In the genomic region with DNA sequence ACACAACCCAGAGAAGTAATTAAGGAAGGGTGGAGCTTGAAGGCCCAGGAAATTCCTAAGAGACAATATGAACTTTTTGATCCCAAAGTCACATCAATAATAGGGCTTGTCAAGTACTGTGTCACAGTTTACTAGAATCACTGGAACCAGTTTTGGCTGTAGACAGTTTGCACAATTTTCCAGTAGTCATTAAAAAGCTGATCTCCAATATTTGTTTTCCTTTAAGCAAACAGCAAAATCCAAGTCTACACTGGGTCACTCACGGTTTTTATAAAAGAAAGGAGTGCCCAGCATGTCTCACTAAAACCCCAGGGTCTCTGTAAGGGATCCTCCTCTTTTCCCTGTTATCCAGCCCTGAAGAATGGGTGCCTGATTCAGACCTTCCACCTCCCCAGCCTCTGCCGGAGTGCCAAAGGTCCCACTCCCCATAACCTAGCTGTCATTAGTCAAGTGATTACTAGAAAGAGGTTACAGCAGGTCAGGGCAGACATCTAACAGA, we compare ENCODE assay signal across 8 cellular contexts. TPM values are rescaled to one million over a fixed set of nuclear protein-coding genes. Genes with fewer than 3 reads are reported as not detected.
DNase-seq lines count a peak whose midpoint lies in the region; ATAC-seq and TF ChIP-seq lines count a peak whose summit lies in the region.

No MANE protein-coding gene starts in this region.

- H3K4me3 ChIP-seq in DND-41 (ENCODE audit: low read depth in 1 of 2, low read length in 2 of 2) (peak overlapping the region; percentile 69 to 75; a peak in 3 of 4 replicates), Peyer's patch (peak overlapping the region; percentile 88 to 99 (median 94)), esophagus squamous epithelium (peak overlapping the region; percentile 70 to 98 (median 93)), trophoblast cell (ENCODE audit: low read depth, low read length) (peak overlapping the region; percentile 92)

- H2AFZ ChIP-seq in DND-41 (ENCODE audit: low read depth, low read length) (peak overlapping the region; percentile 91), trophoblast cell (ENCODE audit: insufficient read depth, low read length, poor library complexity) (peak overlapping the region; percentile 96)

- intact Hi-C loops in esophagus squamous epithelium (cut with DNase I), result no loop called here

- no peaks in the 10 kb centered on the region for H4K20me1 ChIP-seq in DND-41 (ENCODE audit: insufficient read depth, low read length)

- DNase-seq in DND-41 (no peak), Peyer's patch (no peak), esophagus squamous epithelium (lab: John Stamatoyannopoulos, UW) (no peak), trophoblast cell (peak in 1 of 2 donors; percentile 28), Ammon's horn (ENCODE audit: low spot score) (no peak), NCI-H1048 (lab: John Stamatoyannopoulos, UW) (no peak)

- peak overlapping the region; percentile 82 for H3K14ac ChIP-seq in trophoblast cell (ENCODE audit: low read length)

- H3K27me3 ChIP-seq in DND-41 (ENCODE audit: insufficient read depth, low read length, poor library complexity) (no peaks in the 10 kb centered on the region), Peyer's patch (no peaks in the 10 kb centered on the region), esophagus squamous epithelium (no peaks in the 10 kb centered on the region), trophoblast cell (ENCODE audit: insufficient read depth, low read length) (no peaks in the 10 kb centered on the region)

- peaks cover 3% of the 10 kb centered on the region for H3K79me1 ChIP-seq in trophoblast cell (ENCODE audit: low read length)

- peak overlapping the region; percentile 67 for H4K12ac ChIP-seq in trophoblast cell (ENCODE audit: low read depth, low read length)

- WGBS in esophagus squamous epithelium, 2 donors, result 0 to 12% methylated on average over 2 of the region's 2 CpGs
- WGBS in trophoblast cell (ENCODE audit: extremely low coverage, insufficient coverage, insufficient read length), result no CpG with 5 or more reads among the region's 2 CpGs

- H3K4me1 ChIP-seq in DND-41 (ENCODE audit: insufficient read depth, low read length) (peaks cover 17% of the 10 kb centered on the region), Peyer's patch (peaks cover 0 to 10% (median 2%) of the 10 kb centered on the region in 4 donors), esophagus squamous epithelium (peaks cover 2 to 22% (median 6%) of the 10 kb centered on the region in 3 donors), trophoblast cell (ENCODE audit: control insufficient read depth in 1 of 2, insufficient read depth in 2 of 2, low read length in 2 of 2) (peaks cover 0 to 2% of the 10 kb centered on the region in 2 experiments)

- H3K27ac ChIP-seq in DND-41 (ENCODE audit: low read length), result peak overlapping the region; percentile 88
- peak overlapping the region; percentile 89 to 96 (median 93) for H3K27ac ChIP-seq in Peyer's patch
- H3K27ac ChIP-seq in esophagus squamous epithelium, result peak overlapping the region; percentile 95 to 98 (median 96)
- H3K27ac ChIP-seq in trophoblast cell (ENCODE audit: low read depth, low read length), result peak overlapping the region; percentile 64

- H3K23ac ChIP-seq in trophoblast cell (ENCODE audit: low read length), result no peak overlapping the region

- H3K9ac ChIP-seq in DND-41 (ENCODE audit: low read depth, low read length) (peak overlapping the region; percentile 86), trophoblast cell (ENCODE audit: low read length) (peak overlapping the region; percentile 95)

- ATAC-seq in DND-41 (ENCODE audit: insufficient read depth, low read depth) (no peak), GM19467 (IDR thresholded peaks at IDR 0.05; ENCODE audit: unreplicated experiment) (no peak), HG03159 (IDR thresholded peaks at IDR 0.05; ENCODE audit: unreplicated experiment) (no peak)

- TF ChIP-seq POLR2A in Peyer's patch (IDR thresholded peaks at IDR 0.05) (no peak), esophagus squamous epithelium (IDR thresholded peaks at IDR 0.05) (no peak)

- H3K18ac ChIP-seq in trophoblast cell (ENCODE audit: low read length), result no peak overlapping the region

- peaks cover 14% of the 10 kb centered on the region for H3K36me3 ChIP-seq in DND-41 (ENCODE audit: insufficient read depth, low read length)
- H3K36me3 ChIP-seq in Peyer's patch, result peaks cover 0 to 6% (median 0%) of the 10 kb centered on the region in 3 donors
- peaks cover 0 to 30% (median 0%) of the 10 kb centered on the region in 3 donors for H3K36me3 ChIP-seq in esophagus squamous epithelium
- peaks cover 6 to 9% of the 10 kb centered on the region in 2 experiments for H3K36me3 ChIP-seq in trophoblast cell (ENCODE audit: control insufficient read depth in 1 of 2, insufficient read depth in 2 of 2, low read length in 2 of 2)

- peak overlapping the region; percentile 75 for H4K91ac ChIP-seq in trophoblast cell (ENCODE audit: low read depth, low read length)

- no peak overlapping the region for H2BK120ac ChIP-seq in trophoblast cell (ENCODE audit: insufficient read depth, low read length, poor library complexity)

- H2BK12ac ChIP-seq in trophoblast cell (ENCODE audit: low read length), result no peak overlapping the region

- H2AK5ac ChIP-seq in trophoblast cell (ENCODE audit: low read length), result no peak overlapping the region

- H3K4ac ChIP-seq in trophoblast cell (ENCODE audit: low read depth, low read length), result peak overlapping the region; percentile 36

- no peak for TF ChIP-seq CTCF in DND-41 (IDR thresholded peaks at IDR 0.05; ENCODE audit: borderline replicate concordance, extremely low read depth, low read length, poor library complexity, severe bottlenecking)
- no peak for TF ChIP-seq CTCF in Peyer's patch (IDR thresholded peaks at IDR 0.05)
- TF ChIP-seq CTCF in esophagus squamous epithelium (IDR thresholded peaks at IDR 0.05), result no peak

- H3K79me2 ChIP-seq in DND-41 (ENCODE audit: insufficient read depth, low read length) (peaks cover 21% of the 10 kb centered on the region), trophoblast cell (ENCODE audit: control insufficient read depth, insufficient read depth, low read length, poor library complexity) (peaks cover 2% of the 10 kb centered on the region)

- peak overlapping the region; percentile 86 for H4K8ac ChIP-seq in trophoblast cell (ENCODE audit: low read depth, low read length)

- no peak overlapping the region for H2BK5ac ChIP-seq in trophoblast cell (ENCODE audit: low read depth, low read length, poor library complexity)

- no peaks in the 10 kb centered on the region for H3K9me3 ChIP-seq in DND-41 (ENCODE audit: insufficient read depth, low read length, severe bottlenecking)
- H3K9me3 ChIP-seq in Peyer's patch, result no peaks in the 10 kb centered on the region
- no peaks in the 10 kb centered on the region for H3K9me3 ChIP-seq in esophagus squamous epithelium
- no peaks in the 10 kb centered on the region for H3K9me3 ChIP-seq in trophoblast cell (ENCODE audit: insufficient read depth, low read depth, low read length)

- peak overlapping the region; percentile 66 for H3K4me2 ChIP-seq in DND-41 (ENCODE audit: insufficient read depth, low read length)
- peak overlapping the region; percentile 96 for H3K4me2 ChIP-seq in trophoblast cell (ENCODE audit: low read length)

RNA-seq across cellular contexts. Expression of gene SLC25A16, which starts 0.6 kb away (rescaled TPM):
- 100 to 1,000 TPM in 1 of 4 donors, 10 to 100 TPM in 3; 32.2 to 180 (median 40.0) TPM for total RNA-seq in Peyer's patch
- 10 to 100 TPM in 3 of 4 donors, 1 to 10 TPM in 1; 6.3 to 59.7 (median 17.7) TPM for total RNA-seq in esophagus squamous epithelium
- polyA plus RNA-seq in trophoblast cell (2013), result 7.6 and 9.3 TPM in 2 replicates

RNA-seq across cellular contexts. Expression of gene TET1, which starts 33.5 kb away (rescaled TPM):
- 1 to 10 TPM; 1.1 to 3.3 (median 1.4) TPM for total RNA-seq in Peyer's patch
- total RNA-seq in esophagus squamous epithelium, result 1 to 10 TPM in 2 of 4 donors, under 1 TPM in 2; 0.15 to 2.9 (median 0.80) TPM
- polyA plus RNA-seq in trophoblast cell (2013), result 6.5 and 7.3 TPM in 2 replicates

RNA-seq across cellular contexts. Expression of gene DNA2, which starts 54.9 kb away (rescaled TPM):
- total RNA-seq in Peyer's patch, result 10 to 100 TPM in 2 of 4 donors, 1 to 10 TPM in 2; 5.0 to 15.4 (median 10.0) TPM
- total RNA-seq in esophagus squamous epithelium, result 10 to 100 TPM in 1 of 4 donors, 1 to 10 TPM in 3; 1.8 to 10.5 (median 5.2) TPM
- polyA plus RNA-seq in trophoblast cell (2013), result 8.5 and 9.0 TPM in 2 replicates
